ENCODE assay signal across 14 cellular contexts in genomic region chr7:70890147-70890969, GRCh38.
DNase-seq lines count a peak whose midpoint lies in the region; ATAC-seq, FAIRE-seq and TF ChIP-seq lines count a peak whose summit lies in the region.
"Had no signal": no experiment of that assay in that cellular context is flagged by ENCODE, and none has a peak within 500 bp of the region (broad histone marks: within the 10 kb centered on the region; RNA-seq: fewer than 3 reads in every experiment).

No MANE protein-coding gene starts in this region.

- DNase-seq in islet precursor cell = peak; percentile 33
- no peak for DNase-seq in pancreas
- no peak for DNase-seq in frontal cortex (ENCODE audit: low spot score in 2 of 2)
- DNase-seq: ACHN; CD4-positive, CD25-positive, alpha-beta regulatory T cell; DMS53; GF-D8; HCEC 1CT had no signal

- H3K27ac ChIP-seq in KMS-11 (no peak overlapping the region), pancreas (no peak overlapping the region), gastroesophageal sphincter (no peak overlapping the region)
- H3K27ac ChIP-seq: BLaER1 treated with 17β-estradiol and CSF1 and Interleukin-3, amounts not matched to agents 10 nM and 100 nM had no signal

- no peaks in the 10 kb centered on the region for H4K20me1 ChIP-seq in KMS-11 (ENCODE audit: insufficient read depth)
- H4K20me1 ChIP-seq: BLaER1 treated with 17β-estradiol and CSF1 and Interleukin-3, amounts not matched to agents 10 nM and 100 nM had no signal

- H3K79me2 ChIP-seq in KMS-11 (ENCODE audit: insufficient read depth, low read depth) = no peaks in the 10 kb centered on the region

- H3K36me3 ChIP-seq in KMS-11 (ENCODE audit: insufficient read depth) = no peaks in the 10 kb centered on the region
- no peaks in the 10 kb centered on the region for H3K36me3 ChIP-seq in pancreas
- H3K36me3 ChIP-seq in gastroesophageal sphincter = no peaks in the 10 kb centered on the region
- H3K36me3 ChIP-seq: BLaER1 treated with 17β-estradiol and CSF1 and Interleukin-3, amounts not matched to agents 10 nM and 100 nM had no signal

- 60 to 66% methylated on average over 4 of the region's 4 CpGs for WGBS in pancreas, 2 donors
- 86 to 100% methylated on average over 1 of the region's 4 CpGs for WGBS in gastroesophageal sphincter (ENCODE audit: low coverage in 1 of 2), 2 donors

- intact Hi-C loops in pancreas (cut with DNase I) = no loop called here

- H3K4me3 ChIP-seq in KMS-11 (IDR thresholded peaks at IDR 0.05; ENCODE audit: insufficient read depth, low read depth, low read length) (no peak overlapping the region), pancreas (no peak overlapping the region), gastroesophageal sphincter (no peak overlapping the region)
- H3K4me3 ChIP-seq: BLaER1 treated with 17β-estradiol and CSF1 and Interleukin-3, amounts not matched to agents 10 nM and 100 nM had no signal

- TF ChIP-seq CTCF in KMS-11 (conservative IDR thresholded peaks at IDR 0.05; ENCODE audit: low read depth, low read length) (no peak), pancreas (IDR thresholded peaks at IDR 0.05) (no peak), gastroesophageal sphincter (IDR thresholded peaks at IDR 0.05) (no peak)

- 0 out of 2 replicates have a peak overlapping the region, but pooled peaks have one; percentile 8 for H3K4me2 ChIP-seq in KMS-11
- H3K4me2 ChIP-seq: BLaER1 treated with 17β-estradiol and CSF1 and Interleukin-3, amounts not matched to agents 10 nM and 100 nM had no signal

- peak; percentile 42 for ATAC-seq in GM18858 (IDR thresholded peaks at IDR 0.05; ENCODE audit: unreplicated experiment)
- ATAC-seq in HG02610 (IDR thresholded peaks at IDR 0.05; ENCODE audit: unreplicated experiment) = peak; percentile 70
- no peak for ATAC-seq in pancreas
- ATAC-seq in gastroesophageal sphincter = no peak

- no peak overlapping the region for H3K9ac ChIP-seq in KMS-11
- H3K9ac ChIP-seq: BLaER1 treated with 17β-estradiol and CSF1 and Interleukin-3, amounts not matched to agents 10 nM and 100 nM had no signal

- H3K27me3 ChIP-seq in KMS-11 (ENCODE audit: insufficient read depth, low read depth) = no peaks in the 10 kb centered on the region
- no peaks in the 10 kb centered on the region for H3K27me3 ChIP-seq in pancreas
- no peaks in the 10 kb centered on the region for H3K27me3 ChIP-seq in gastroesophageal sphincter
- H3K27me3 ChIP-seq: BLaER1 treated with 17β-estradiol and CSF1 and Interleukin-3, amounts not matched to agents 10 nM and 100 nM had no signal

- no peak for FAIRE-seq in pancreas (lab: Jason Lieb, UNC)
- no peak for FAIRE-seq in frontal cortex (lab: Jason Lieb, UNC)
- FAIRE-seq: GM12892 had no signal

- H3K9me3 ChIP-seq in pancreas = no peaks in the 10 kb centered on the region
- peaks cover 0 to 25% (median 0%) of the 10 kb centered on the region in 3 donors for H3K9me3 ChIP-seq in gastroesophageal sphincter

- H3K4me1 ChIP-seq in KMS-11 (ENCODE audit: low read depth, poor library complexity, severe bottlenecking) (peaks cover 22% of the 10 kb centered on the region), pancreas (no peaks in the 10 kb centered on the region), gastroesophageal sphincter (peaks cover 0 to 2% (median 0%) of the 10 kb centered on the region in 3 donors)
- H3K4me1 ChIP-seq: BLaER1 treated with 17β-estradiol and CSF1 and Interleukin-3, amounts not matched to agents 10 nM and 100 nM had no signal

- peak overlapping the region; percentile 8; the same call in 1 of the 2 replicates for H2AFZ ChIP-seq in KMS-11 (ENCODE audit: low read depth)

- TF ChIP-seq POLR2A in gastroesophageal sphincter (IDR thresholded peaks at IDR 0.05) = no peak

- TF ChIP-seq EP300 in gastroesophageal sphincter (IDR thresholded peaks at IDR 0.05) = no peak

Comparison
In these comparisons a context has a peak if more than half of its experiments do, and no peak if none do; other contexts are left out.
1. ATAC-seq: peak in GM18858 (single experiment) and HG02610 (single experiment); none in pancreas (0 of 4) and gastroesophageal sphincter (single experiment).